14 cellular contexts compared by ENCODE assay signal in genomic region chr19:38023661-38024574, GRCh38.
A peak's percentile ranks its signal among the peaks of the same experiment; 100 is the strongest.
DNase-seq lines count a peak whose midpoint lies in the region; ATAC-seq and TF ChIP-seq lines count a peak whose summit lies in the region.
"Had no signal": no experiment of that assay in that cellular context is flagged by ENCODE, and none has a peak within 500 bp of the region (broad histone marks: within the 10 kb centered on the region; RNA-seq: fewer than 3 reads in every experiment).

No MANE protein-coding gene starts in this region.

- H3K4me2 ChIP-seq in IMR-90 (ENCODE audit: low read depth, low read length) = no peak overlapping the region
- H3K4me2 ChIP-seq in mesenchymal stem cell (ENCODE audit: low read length, poor library complexity, severe bottlenecking) = no peak overlapping the region

- DNase-seq in IMR-90 (no peak), body of pancreas (no peak), mesenchymal stem cell (no peak), GM20000 (ENCODE audit: low spot score) (no peak), COLO829 (ENCODE audit: low spot score) (no peak)
- DNase-seq in stimulated activated effector memory CD8-positive, alpha-beta T cell treated with anti-CD3 and anti-CD28 coated beads, Interleukin-12 subunit alpha, Interleukin-12 subunit beta, amount 100 ng/mL, for 72 hours (ENCODE audit: low spot score in 2 of 2) = no peak
- DNase-seq: activated naive CD8-positive, alpha-beta T cell treated with anti-CD3 and anti-CD28 coated beads for 36 hours; CD8-positive, alpha-beta T cell; cerebellar nuclear complex; GDM1; left ventricle myocardium superior; NCI-H2081 had no signal

- no peak overlapping the region for H2BK5ac ChIP-seq in IMR-90 (ENCODE audit: low read depth, low read length, poor library complexity, severe bottlenecking)
- peak overlapping the region; percentile 10 for H2BK5ac ChIP-seq in mesenchymal stem cell (ENCODE audit: low read depth, low read length, poor library complexity, severe bottlenecking)

- peak overlapping the region in 1 of 2 experiments; percentile 8 for H2BK12ac ChIP-seq in mesenchymal stem cell (ENCODE audit: low read length in 2 of 2)

- H4K91ac ChIP-seq in IMR-90 (ENCODE audit: insufficient read depth, low read depth, low read length) (no peak overlapping the region), mesenchymal stem cell (ENCODE audit: low read length) (no peak overlapping the region)

- peak overlapping the region; percentile 13 for H2AK9ac ChIP-seq in IMR-90 (replicated peaks; ENCODE audit: low read depth, low read length, poor library complexity)

- no peak overlapping the region for H3K4me3 ChIP-seq in IMR-90 (ENCODE audit: insufficient read depth, low read depth, low read length)
- H3K4me3 ChIP-seq in body of pancreas = no peak overlapping the region
- H3K4me3 ChIP-seq in mesenchymal stem cell (ENCODE audit: insufficient read depth in 1 of 2, low read depth in 1 of 2, low read length in 2 of 2) = no peak overlapping the region

- H3K4me1 ChIP-seq in IMR-90 (ENCODE audit: control insufficient read depth, insufficient read depth, low read length) (peaks cover 7% of the 10 kb centered on the region; the same call in 1 of the 2 replicates), body of pancreas (peaks cover 41% of the 10 kb centered on the region), mesenchymal stem cell (ENCODE audit: control insufficient read depth, insufficient read depth, low read depth, low read length) (peaks cover 28% of the 10 kb centered on the region)

- WGBS in IMR-90 (ENCODE audit: extremely low coverage in 2 of 2, insufficient read length in 1 of 2), 2 experiments = 76% methylated on average over 8 of the region's 13 CpGs; no CpG with 5 or more reads in 1 of the 2 experiments
- 59 to 67% methylated on average over 13 of the region's 13 CpGs for whole genome bisulfite sequencing in body of pancreas, 2 donors
- 84% methylated on average over 13 of the region's 13 CpGs for WGBS in mesenchymal stem cell

- no peak overlapping the region for H4K5ac ChIP-seq in IMR-90 (ENCODE audit: low read depth, low read length)

- dilution Hi-C loops in IMR-90 (cut with HindIII; ENCODE audit: low sequenced_read_pairs, unreplicated experiment) = no loop called here

- in situ Hi-C loops in IMR-90 (cut with MboI; ENCODE audit: low sequenced_read_pairs) = no loop called here

- peaks cover 6% of the 10 kb centered on the region; the same call in 1 of the 2 replicates for H4K20me1 ChIP-seq in IMR-90 (ENCODE audit: insufficient read depth, low read length)

- POLR2A ChIA-PET in IMR-90 (lab: Charles Lee; ENCODE audit: unreplicated experiment) = interaction anchor here (0.6 kb wide), 1 partner anchor 800 kb away, joined by 3 read pairs; no protein-coding TSS in a partner anchor

- H3K9me3 ChIP-seq in IMR-90 (ENCODE audit: control insufficient read depth, insufficient read depth, low read length) = no peaks in the 10 kb centered on the region
- H3K9me3 ChIP-seq in body of pancreas = no peaks in the 10 kb centered on the region
- H3K9me3 ChIP-seq in mesenchymal stem cell (ENCODE audit: control insufficient read depth, low read length) = no peaks in the 10 kb centered on the region

- peak overlapping the region; percentile 53; the same call in 1 of the 2 replicates for H3K23ac ChIP-seq in IMR-90 (ENCODE audit: low read depth, low read length)
- no peak overlapping the region for H3K23ac ChIP-seq in mesenchymal stem cell (ENCODE audit: low read length in 2 of 2)

- no peak overlapping the region for H2AFZ ChIP-seq in IMR-90 (replicated peaks; ENCODE audit: low read length, poor library complexity)
- no peak overlapping the region for H2AFZ ChIP-seq in mesenchymal stem cell (ENCODE audit: low read depth, low read length)

- intact Hi-C loops in IMR-90 (cut with micrococcal nuclease) = no loop called here
- intact Hi-C loops in body of pancreas (cut with DNase I) = no loop called here

- TF ChIP-seq CTCF in IMR-90 (conservative IDR thresholded peaks at IDR 0.05; ENCODE audit: low read depth, low read length) (no peak), body of pancreas (IDR thresholded peaks at IDR 0.05) (no peak), GM20000 (IDR thresholded peaks at IDR 0.05; ENCODE audit: extremely low read depth, missing control alignments) (no peak)

- H3K4ac ChIP-seq in IMR-90 (ENCODE audit: low read depth, low read length) = peak overlapping the region; percentile 9; the same call in 1 of the 2 replicates
- H3K4ac ChIP-seq in mesenchymal stem cell (ENCODE audit: low read depth in 1 of 2, low read length in 2 of 2) = no peak overlapping the region

- H4K8ac ChIP-seq in IMR-90 (ENCODE audit: low read depth in 2 of 2, low read length in 2 of 2) = no peak overlapping the region; a peak in 1 of 4 replicates
- no peak overlapping the region for H4K8ac ChIP-seq in mesenchymal stem cell (ENCODE audit: low read length)

- H2AK5ac ChIP-seq in IMR-90 (ENCODE audit: low read depth, low read length) (peak overlapping the region; percentile 57; the same call in 1 of the 2 replicates), mesenchymal stem cell (ENCODE audit: low read length, severe bottlenecking) (peak overlapping the region; percentile 91)

- no peaks in the 10 kb centered on the region for H3K9me3 Mint-ChIP-seq in stimulated activated effector memory CD8-positive, alpha-beta T cell treated with anti-CD3 and anti-CD28 coated beads, Interleukin-12 subunit alpha, Interleukin-12 subunit beta, amount 100 ng/mL, for 72 hours
- H3K9me3 Mint-ChIP-seq: activated naive CD8-positive, alpha-beta T cell treated with anti-CD3 and anti-CD28 coated beads for 36 hours; CD8-positive, alpha-beta T cell had no signal

- no peak overlapping the region for H3K56ac ChIP-seq in IMR-90 (ENCODE audit: extremely low read depth, insufficient read depth, low read length)

- H3K27ac ChIP-seq in IMR-90 (ENCODE audit: insufficient read depth, low read length) = no peak overlapping the region
- peak overlapping the region; percentile 36 to 71 (median 58) for H3K27ac ChIP-seq in body of pancreas
- H3K27ac ChIP-seq in mesenchymal stem cell (ENCODE audit: low read length, poor library complexity, severe bottlenecking) = no peak overlapping the region

- TF ChIP-seq POLR2A in IMR-90 (IDR thresholded peaks at IDR 0.05; ENCODE audit: low read depth, low read length) (no peak), body of pancreas (IDR thresholded peaks at IDR 0.05) (no peak)

- no peak overlapping the region for H3K14ac ChIP-seq in IMR-90 (replicated peaks; ENCODE audit: low read depth, low read length)
- H3K14ac ChIP-seq in mesenchymal stem cell (ENCODE audit: low read length in 2 of 2) = no peak overlapping the region

- H3K79me1 ChIP-seq in IMR-90 (ENCODE audit: low read depth in 1 of 2, low read length in 2 of 2) = peaks cover 36 to 94% of the 10 kb centered on the region in 2 experiments
- peaks cover 49% of the 10 kb centered on the region for H3K79me1 ChIP-seq in mesenchymal stem cell (replicated peaks; ENCODE audit: low read length, poor library complexity, severe bottlenecking)

- peak; percentile 21; the same call in 1 of the 2 replicates for ATAC-seq in IMR-90 (ENCODE audit: low read depth)
- no peak for ATAC-seq in body of pancreas
- peak; percentile 8 for ATAC-seq in stimulated activated effector memory CD8-positive, alpha-beta T cell treated with anti-CD3 and anti-CD28 coated beads, Interleukin-12 subunit alpha, Interleukin-12 subunit beta, amount 100 ng/mL, for 72 hours
- ATAC-seq in HG03135 (IDR thresholded peaks at IDR 0.05; ENCODE audit: unreplicated experiment) = no peak
- ATAC-seq in HG03469 (IDR thresholded peaks at IDR 0.05; ENCODE audit: unreplicated experiment) = no peak
- ATAC-seq: CD8-positive, alpha-beta T cell; left ventricle myocardium superior had no signal

- no peak overlapping the region for H3K18ac ChIP-seq in IMR-90 (ENCODE audit: low read depth, low read length)
- H3K18ac ChIP-seq in mesenchymal stem cell (ENCODE audit: low read depth in 1 of 2, low read length in 2 of 2) = peak overlapping the region; percentile 23 to 31

- H3K9me1 ChIP-seq in IMR-90 (ENCODE audit: insufficient read depth, low read length) = peaks cover 34% of the 10 kb centered on the region

- CTCF ChIA-PET in IMR-90 (lab: Yijun Ruan, JAX) = no interaction called here

- no peak for TF ChIP-seq RAD21 in IMR-90 (IDR thresholded peaks at IDR 0.05; ENCODE audit: low read length)

- H3K36me3 ChIP-seq in IMR-90 (ENCODE audit: control insufficient read depth, insufficient read depth, low read length) (no peaks in the 10 kb centered on the region), body of pancreas (replicated peaks in 1 of 2; ENCODE audit: insufficient read depth in 1 of 2, low read depth in 2 of 2) (no peaks in the 10 kb centered on the region), mesenchymal stem cell (ENCODE audit: control insufficient read depth in 1 of 2, insufficient read depth in 2 of 2, low read depth in 1 of 2, low read length in 2 of 2) (peaks cover 0 to 11% of the 10 kb centered on the region in 2 experiments)

- H3K27me3 ChIP-seq in IMR-90 (ENCODE audit: control insufficient read depth, insufficient read depth, low read length) (no peaks in the 10 kb centered on the region), body of pancreas (no peaks in the 10 kb centered on the region), mesenchymal stem cell (ENCODE audit: control insufficient read depth in 1 of 2, insufficient read depth in 1 of 2, low read length in 2 of 2) (no peaks in the 10 kb centered on the region)

- H3K9ac ChIP-seq in IMR-90 (ENCODE audit: low read depth, low read length) = no peak overlapping the region
- H3K9ac ChIP-seq in mesenchymal stem cell (ENCODE audit: low read length) = peak overlapping the region; percentile 21

- H2BK15ac ChIP-seq in IMR-90 (ENCODE audit: low read depth, low read length) (peak overlapping the region; percentile 11; the same call in 1 of the 3 replicates), mesenchymal stem cell (ENCODE audit: low read depth, poor library complexity, severe bottlenecking) (no peak overlapping the region)

- H3K4me3 Mint-ChIP-seq in stimulated activated effector memory CD8-positive, alpha-beta T cell treated with anti-CD3 and anti-CD28 coated beads, Interleukin-12 subunit alpha, Interleukin-12 subunit beta, amount 100 ng/mL, for 72 hours = no peak overlapping the region
- H3K4me3 Mint-ChIP-seq: activated naive CD8-positive, alpha-beta T cell treated with anti-CD3 and anti-CD28 coated beads for 36 hours; CD8-positive, alpha-beta T cell had no signal

- H2BK120ac ChIP-seq in IMR-90 (ENCODE audit: low read depth, low read length) = no peak overlapping the region
- no peak overlapping the region for H2BK120ac ChIP-seq in mesenchymal stem cell (ENCODE audit: low read depth, low read length)

- no peak overlapping the region for H2BK20ac ChIP-seq in IMR-90 (ENCODE audit: low read depth, low read length)

- BruUV-seq in IMR-90 (replicated peaks; lab: Mats Ljungman, UMichigan) = no TSS peak

- peak overlapping the region; percentile 64 for H3K27ac Mint-ChIP-seq in stimulated activated effector memory CD8-positive, alpha-beta T cell treated with anti-CD3 and anti-CD28 coated beads, Interleukin-12 subunit alpha, Interleukin-12 subunit beta, amount 100 ng/mL, for 72 hours
- H3K27ac Mint-ChIP-seq: activated naive CD8-positive, alpha-beta T cell treated with anti-CD3 and anti-CD28 coated beads for 36 hours; CD8-positive, alpha-beta T cell had no signal

- H3K4me1 Mint-ChIP-seq in stimulated activated effector memory CD8-positive, alpha-beta T cell treated with anti-CD3 and anti-CD28 coated beads, Interleukin-12 subunit alpha, Interleukin-12 subunit beta, amount 100 ng/mL, for 72 hours = peaks cover 17% of the 10 kb centered on the region
- H3K4me1 Mint-ChIP-seq: activated naive CD8-positive, alpha-beta T cell treated with anti-CD3 and anti-CD28 coated beads for 36 hours had no signal

- no peaks in the 10 kb centered on the region for H3K36me3 Mint-ChIP-seq in stimulated activated effector memory CD8-positive, alpha-beta T cell treated with anti-CD3 and anti-CD28 coated beads, Interleukin-12 subunit alpha, Interleukin-12 subunit beta, amount 100 ng/mL, for 72 hours
- H3K36me3 Mint-ChIP-seq: activated naive CD8-positive, alpha-beta T cell treated with anti-CD3 and anti-CD28 coated beads for 36 hours had no signal

Comparison
In these comparisons a context has a peak if more than half of its experiments do, and no peak if none do; other contexts are left out.
1. ATAC-seq: peak in IMR-90 (single experiment) and stimulated activated effector memory CD8-positive, alpha-beta T cell treated with anti-CD3 and anti-CD28 coated beads, Interleukin-12 subunit alpha, Interleukin-12 subunit beta, amount 100 ng/mL, for 72 hours (single experiment); none in body of pancreas (single experiment), HG03135 (single experiment) and HG03469 (single experiment).
2. H3K27ac ChIP-seq: peak in body of pancreas (4 of 4); none in IMR-90 (single experiment) and mesenchymal stem cell (single experiment).